21 cellular contexts compared by ENCODE assay signal in genomic region chr12:64525461-64526160, GRCh38.
"Had no signal": no experiment of that assay in that cellular context is flagged by ENCODE, and none has a peak within 500 bp of the region (broad histone marks: within the 10 kb centered on the region; RNA-seq: fewer than 3 reads in every experiment).

No MANE protein-coding gene starts in this region.

- H3K36me3 ChIP-seq: adrenal gland, pancreas, stomach, upper lobe of left lung had no signal

- FAIRE-seq: islet of Langerhans, pancreas had no signal

- DNase-seq: activated CD4-positive, CD25-positive, alpha-beta regulatory T cell treated with anti-CD3 and anti-CD28 coated beads, Interleukin-2, amount 50 U/mL, for 72 hours; activated CD8-positive, alpha-beta memory T cell treated with anti-CD3 and anti-CD28 coated beads for 24 hours; activated CD8-positive, alpha-beta memory T cell treated with anti-CD3 and anti-CD28 coated beads, Interleukin-2, amount 50 U/mL, for 48 hours; activated effector memory CD4-positive, alpha-beta T cell treated with anti-CD3 and anti-CD28 coated beads, Interleukin-2, amount 50 U/mL, for 16 hours; activated T-cell treated with anti-CD3 and anti-CD28 coated beads, Interleukin-2, amount 50 U/mL, for 48 hours; adrenal gland; foreskin keratinocyte; left cardiac atrium; mesenchymal stem cell; naive thymus-derived CD4-positive, alpha-beta T cell; pancreas; stimulated activated CD4-positive, alpha-beta T cell treated with anti-CD3 and anti-CD28 coated beads, Interleukin-4, amount 100 ng/mL, for 24 hours; stomach; T-helper 2 cell; testis; upper lobe of left lung had no signal

- H3K4me3 ChIP-seq: adrenal gland, pancreas, stomach, testis, upper lobe of left lung had no signal

- H3K27me3 ChIP-seq: adrenal gland, pancreas, stomach, testis, upper lobe of left lung had no signal

- H3K36me3 Mint-ChIP-seq: activated naive CD4-positive, alpha-beta T cell treated with anti-CD3 and anti-CD28 coated beads, Interleukin-2, amount 50 U/mL, for 24 hours; stimulated activated effector memory CD8-positive, alpha-beta T cell treated with anti-CD3 and anti-CD28 coated beads, Interleukin-12 subunit alpha, Interleukin-12 subunit beta, amount 100 ng/mL, for 72 hours had no signal

- H3K4me3 Mint-ChIP-seq: activated naive CD4-positive, alpha-beta T cell treated with anti-CD3 and anti-CD28 coated beads, Interleukin-2, amount 50 U/mL, for 24 hours; naive thymus-derived CD4-positive, alpha-beta T cell; stimulated activated effector memory CD8-positive, alpha-beta T cell treated with anti-CD3 and anti-CD28 coated beads, Interleukin-12 subunit alpha, Interleukin-12 subunit beta, amount 100 ng/mL, for 72 hours had no signal

- H3K27me3 Mint-ChIP-seq: activated naive CD4-positive, alpha-beta T cell treated with anti-CD3 and anti-CD28 coated beads, Interleukin-2, amount 50 U/mL, for 24 hours had no signal

- ATAC-seq: foreskin keratinocyte; left cardiac atrium; naive thymus-derived CD4-positive, alpha-beta T cell; pancreas; sciatic nerve; stimulated activated effector memory CD8-positive, alpha-beta T cell treated with anti-CD3 and anti-CD28 coated beads, Interleukin-12 subunit alpha, Interleukin-12 subunit beta, amount 100 ng/mL, for 72 hours had no signal

- H3K9me3 ChIP-seq: adrenal gland, pancreas, stomach, testis, upper lobe of left lung had no signal

- H3K9me3 Mint-ChIP-seq: activated naive CD4-positive, alpha-beta T cell treated with anti-CD3 and anti-CD28 coated beads, Interleukin-2, amount 50 U/mL, for 24 hours; naive thymus-derived CD4-positive, alpha-beta T cell; stimulated activated effector memory CD8-positive, alpha-beta T cell treated with anti-CD3 and anti-CD28 coated beads, Interleukin-12 subunit alpha, Interleukin-12 subunit beta, amount 100 ng/mL, for 72 hours had no signal

- H3K4me1 Mint-ChIP-seq: activated naive CD4-positive, alpha-beta T cell treated with anti-CD3 and anti-CD28 coated beads, Interleukin-2, amount 50 U/mL, for 24 hours; stimulated activated effector memory CD8-positive, alpha-beta T cell treated with anti-CD3 and anti-CD28 coated beads, Interleukin-12 subunit alpha, Interleukin-12 subunit beta, amount 100 ng/mL, for 72 hours had no signal

- H3K27ac ChIP-seq: adrenal gland, foreskin keratinocyte, pancreas, stomach, testis, upper lobe of left lung, VCaP had no signal

- H3K27ac Mint-ChIP-seq: activated naive CD4-positive, alpha-beta T cell treated with anti-CD3 and anti-CD28 coated beads, Interleukin-2, amount 50 U/mL, for 24 hours; naive thymus-derived CD4-positive, alpha-beta T cell; stimulated activated effector memory CD8-positive, alpha-beta T cell treated with anti-CD3 and anti-CD28 coated beads, Interleukin-12 subunit alpha, Interleukin-12 subunit beta, amount 100 ng/mL, for 72 hours had no signal

- H3K4me1 ChIP-seq: adrenal gland, pancreas, stomach, testis, upper lobe of left lung had no signal
